In the genomic region with DNA sequence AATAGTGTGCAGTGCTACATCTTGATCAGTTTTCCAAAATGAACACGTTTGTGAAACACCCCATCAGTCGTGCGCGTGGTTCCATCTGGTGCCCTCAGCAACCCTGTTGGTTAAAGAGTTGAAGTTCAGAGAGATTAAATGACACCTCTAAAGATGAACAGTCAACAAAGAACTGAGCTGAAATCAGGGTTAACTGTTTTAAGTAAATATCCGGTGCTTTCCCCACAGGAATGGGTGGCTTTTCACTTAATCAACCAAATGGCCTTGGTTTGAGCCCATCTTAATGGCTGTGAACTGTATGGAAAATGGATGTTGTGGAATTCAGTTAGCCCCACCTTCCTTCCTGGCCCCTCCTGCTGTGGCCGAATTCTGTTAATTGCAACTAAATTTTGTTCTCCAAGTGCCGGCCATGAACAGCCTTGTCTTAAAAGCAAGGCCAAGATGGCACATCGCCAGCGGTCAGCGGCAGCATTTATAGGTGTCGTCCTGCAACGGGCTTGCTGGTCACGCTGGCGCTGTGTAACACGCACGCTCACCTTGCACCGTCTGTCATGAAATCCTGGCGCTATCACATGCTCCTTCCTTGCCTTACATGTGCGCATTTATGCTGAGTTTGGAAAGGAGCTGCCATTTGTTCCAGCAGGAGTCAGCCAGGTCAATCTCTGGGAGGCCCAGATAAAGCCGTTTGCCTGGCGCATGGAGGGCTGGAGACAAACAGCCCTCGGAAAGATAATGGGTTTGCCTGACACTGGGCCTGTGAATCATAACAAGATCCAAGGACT, we compare ENCODE assay signal across 24 cellular contexts.
DNase-seq lines count a peak whose midpoint lies in the region; ATAC-seq and TF ChIP-seq lines count a peak whose summit lies in the region.
"Had no signal": no experiment of that assay in that cellular context is flagged by ENCODE, and none has a peak within 500 bp of the region (broad histone marks: within the 10 kb centered on the region; RNA-seq: fewer than 3 reads in every experiment).

No MANE protein-coding gene starts in this region.

- TF ChIP-seq CTCF in left lung (IDR thresholded peaks at IDR 0.05) (no peak), ovary (IDR thresholded peaks at IDR 0.05) (no peak)

- no peaks in the 10 kb centered on the region for H3K9me3 ChIP-seq in left lung
- H3K9me3 ChIP-seq in ovary = no peaks in the 10 kb centered on the region
- H3K9me3 ChIP-seq: colonic mucosa, prostate gland had no signal

- H3K36me3 ChIP-seq in left lung (no peaks in the 10 kb centered on the region), ovary (no peaks in the 10 kb centered on the region)
- H3K36me3 ChIP-seq: colonic mucosa, prostate gland had no signal

- DNase-seq in DMS53 (lab: John Stamatoyannopoulos, UW) (peak; percentile 7), DMS53 treated with DMSO at 0.1 percent for 48 hours (lab: John Stamatoyannopoulos, UW; ENCODE audit: unreplicated experiment) (no peak), cerebellar cortex (ENCODE audit: low spot score) (peak; percentile 25), left lung (peak in 1 of 2 donors; percentile 60), ovary (peak; percentile 60 to 85 (median 77)), NCI-H2227 treated with DMSO at 0.1 percent for 48 hours (lab: John Stamatoyannopoulos, UW) (no peak), NCI-H524 treated with DMSO at 0.1 percent for 48 hours (lab: John Stamatoyannopoulos, UW) (no peak)
- DNase-seq: activated effector memory CD4-positive, alpha-beta T cell treated with anti-CD3 and anti-CD28 coated beads, Interleukin-2, amount 50 U/mL, for 16 hours; activated T-cell treated with anti-CD3 and anti-CD28 coated beads, Interleukin-2, amount 50 U/mL, for 24 hours; Calu3; colonic mucosa; DND-41; effector memory CD8-positive, alpha-beta T cell; foreskin fibroblast; NCI-H1092; NCI-H187; PC-9; T-helper 17 cell; trophoblast cell had no signal

- H3K27me3 ChIP-seq in left lung (peaks cover 0 to 3% of the 10 kb centered on the region in 2 donors), ovary (no peaks in the 10 kb centered on the region)
- H3K27me3 ChIP-seq: colonic mucosa had no signal

- H3K4me3 ChIP-seq in left lung (no peak overlapping the region), ovary (no peak overlapping the region)
- H3K4me3 ChIP-seq: colonic mucosa, PC-9, prostate gland had no signal

- H3K27ac ChIP-seq in left lung = no peak overlapping the region
- H3K27ac ChIP-seq in ovary = no peak overlapping the region
- H3K27ac ChIP-seq: 22Rv1, colonic mucosa, PC-9, prostate gland had no signal

- peaks cover 0 to 8% of the 10 kb centered on the region in 2 donors for H3K4me1 ChIP-seq in left lung
- peaks cover 19% of the 10 kb centered on the region for H3K4me1 ChIP-seq in ovary (ENCODE audit: insufficient read depth)
- H3K4me1 ChIP-seq: colonic mucosa, prostate gland had no signal

- peak; percentile 28 for ATAC-seq in left lung
- ATAC-seq in HG02571 (IDR thresholded peaks at IDR 0.05; ENCODE audit: unreplicated experiment) = no peak
- ATAC-seq: effector memory CD8-positive, alpha-beta T cell; HCT116; stimulated activated effector memory CD8-positive, alpha-beta T cell treated with anti-CD3 and anti-CD28 coated beads, Interleukin-12 subunit alpha, Interleukin-12 subunit beta, amount 100 ng/mL, for 72 hours; T-helper 17 cell had no signal

- 37 to 45% (median 45%) methylated on average over 22 of the region's 22 CpGs for WGBS in ovary, 3 donors

- intact Hi-C loops in left lung (cut with DNase I) = no loop called here
- intact Hi-C loops in ovary (cut with DNase I) = no loop called here

- TF ChIP-seq EP300 in ovary (IDR thresholded peaks at IDR 0.05) = no peak

- TF ChIP-seq POLR2A in ovary (IDR thresholded peaks at IDR 0.05) = no peak

Comparison
In these comparisons a context has a peak if more than half of its experiments do, and no peak if none do; other contexts are left out.
1. DNase-seq: peak in DMS53 (single experiment), cerebellar cortex (single experiment) and ovary (5 of 5); none in DMS53 treated with DMSO at 0.1 percent for 48 hours (single experiment), NCI-H2227 treated with DMSO at 0.1 percent for 48 hours (single experiment) and NCI-H524 treated with DMSO at 0.1 percent for 48 hours (single experiment).